10 cellular contexts compared by ENCODE assay signal in genomic region chr14:105138021-105138541, GRCh38.
"Had no signal": no experiment of that assay in that cellular context is flagged by ENCODE, and none has a peak within 500 bp of the region (broad histone marks: within the 10 kb centered on the region; RNA-seq: fewer than 3 reads in every experiment).

No MANE protein-coding gene starts in this region.

- H3K27me3 ChIP-seq: breast epithelium, thyroid gland had no signal

- H3K27ac Mint-ChIP-seq: activated naive CD8-positive, alpha-beta T cell treated with anti-CD3 and anti-CD28 coated beads, Interleukin-2, amount 10 ng/mL, durations not matched to agents 7 days and 5 days; memory B cell; nephron had no signal

- H3K4me1 Mint-ChIP-seq: activated naive CD8-positive, alpha-beta T cell treated with anti-CD3 and anti-CD28 coated beads, Interleukin-2, amount 10 ng/mL, durations not matched to agents 7 days and 5 days; memory B cell; nephron had no signal

- H3K27ac ChIP-seq: breast epithelium, foreskin keratinocyte, thyroid gland had no signal

- H3K9me3 ChIP-seq: thyroid gland had no signal

- H3K4me1 ChIP-seq: breast epithelium, foreskin keratinocyte, thyroid gland had no signal

- H3K36me3 ChIP-seq: breast epithelium, thyroid gland had no signal

- DNase-seq: activated CD4-positive, alpha-beta T cell treated with anti-CD3 and anti-CD28 coated beads, Interleukin-2, amount 50 U/mL, for 1 hour; activated gamma-delta T cell; activated T-cell treated with anti-CD3 and anti-CD28 coated beads, Interleukin-2, amount 50 U/mL, for 1 hour; anterior cingulate cortex; foreskin keratinocyte; thyroid gland had no signal

- H3K4me3 Mint-ChIP-seq: activated naive CD8-positive, alpha-beta T cell treated with anti-CD3 and anti-CD28 coated beads, Interleukin-2, amount 10 ng/mL, durations not matched to agents 7 days and 5 days; memory B cell; nephron had no signal

- H3K4me3 ChIP-seq: breast epithelium, thyroid gland had no signal
